In genomic region chr12:27766587-27766986, GRCh38 we compare ENCODE assay signal across 24 cellular contexts. TPM values are rescaled to one million over a fixed set of nuclear protein-coding genes. Genes with fewer than 3 reads are reported as not detected.
A peak's percentile ranks its signal among the peaks of the same experiment; 100 is the strongest.
DNase-seq lines count a peak whose midpoint lies in the region; ATAC-seq and TF ChIP-seq lines count a peak whose summit lies in the region.
"Had no signal": no experiment of that assay in that cellular context is flagged by ENCODE, and none has a peak within 500 bp of the region (broad histone marks: within the 10 kb centered on the region; RNA-seq: fewer than 3 reads in every experiment).

No MANE protein-coding gene starts in this region.

- TF ChIP-seq CTCF in IMR-90 (conservative IDR thresholded peaks at IDR 0.05; ENCODE audit: low read depth, low read length) (no peak), coronary artery (IDR thresholded peaks at IDR 0.05) (no peak)

- ATAC-seq in GM18909 (IDR thresholded peaks at IDR 0.05; ENCODE audit: poor library complexity, unreplicated experiment) (peak; percentile 57), HG02610 (IDR thresholded peaks at IDR 0.05; ENCODE audit: unreplicated experiment) (peak; percentile 67), IMR-90 (ENCODE audit: low read depth) (no peak), GM21737 (IDR thresholded peaks at IDR 0.05; ENCODE audit: unreplicated experiment) (no peak), HG02884 (IDR thresholded peaks at IDR 0.05; ENCODE audit: unreplicated experiment) (no peak)
- ATAC-seq: GM23338, HepG2 had no signal

- 93% methylated on average over 3 of the region's 3 CpGs; no CpG with 5 or more reads in 1 of the 2 experiments for WGBS in IMR-90 (ENCODE audit: extremely low coverage in 2 of 2, insufficient read length in 1 of 2), 2 experiments

- no peak overlapping the region for H2BK5ac ChIP-seq in IMR-90 (ENCODE audit: low read depth, low read length, poor library complexity, severe bottlenecking)

- no peaks in the 10 kb centered on the region for H4K20me1 ChIP-seq in IMR-90 (ENCODE audit: insufficient read depth, low read length)

- no peak overlapping the region for H3K4me2 ChIP-seq in IMR-90 (ENCODE audit: low read depth, low read length)
- H3K4me2 ChIP-seq: GM23338 had no signal

- CTCF ChIA-PET in IMR-90 (lab: Yijun Ruan, JAX), result no interaction called here

- no peak for TF ChIP-seq POLR2A in IMR-90 (IDR thresholded peaks at IDR 0.05; ENCODE audit: low read depth, low read length)

- no peaks in the 10 kb centered on the region for H3K27me3 ChIP-seq in IMR-90 (ENCODE audit: control insufficient read depth, insufficient read depth, low read length)
- H3K27me3 ChIP-seq: BE2C, SJCRH30 had no signal

- no peak overlapping the region for H4K91ac ChIP-seq in IMR-90 (ENCODE audit: insufficient read depth, low read depth, low read length)

- H4K5ac ChIP-seq in IMR-90 (ENCODE audit: low read depth, low read length), result no peak overlapping the region

- H2AK5ac ChIP-seq in IMR-90 (ENCODE audit: low read depth, low read length), result no peak overlapping the region

- no peak overlapping the region for H4K8ac ChIP-seq in IMR-90 (ENCODE audit: low read depth in 2 of 2, low read length in 2 of 2)

- no TSS peak for BruUV-seq in IMR-90 (replicated peaks; lab: Mats Ljungman, UMichigan)

- H3K4me3 ChIP-seq in IMR-90 (ENCODE audit: insufficient read depth, low read depth, low read length) (no peak overlapping the region), coronary artery (no peak overlapping the region)
- H3K4me3 ChIP-seq: GM23338, HAP-1, SJCRH30 had no signal

- H2BK20ac ChIP-seq in IMR-90 (ENCODE audit: low read depth, low read length), result no peak overlapping the region

- no peaks in the 10 kb centered on the region for H3K79me1 ChIP-seq in IMR-90 (ENCODE audit: low read depth in 1 of 2, low read length in 2 of 2)

- H3K56ac ChIP-seq in IMR-90 (ENCODE audit: extremely low read depth, insufficient read depth, low read length), result no peak overlapping the region

- H3K9me3 ChIP-seq in IMR-90 (ENCODE audit: control insufficient read depth, insufficient read depth, low read length), result no peaks in the 10 kb centered on the region
- H3K9me3 ChIP-seq: BE2C, HAP-1, SJCRH30 had no signal

- H2BK120ac ChIP-seq in IMR-90 (ENCODE audit: low read depth, low read length), result no peak overlapping the region

- H2BK15ac ChIP-seq in IMR-90 (ENCODE audit: low read depth, low read length), result no peak overlapping the region

- no peak for DNase-seq in IMR-90
- no peak for DNase-seq in NCI-H1436 treated with DMSO at 0.1 percent for 48 hours (lab: John Stamatoyannopoulos, UW)
- no peak for DNase-seq in coronary artery (ENCODE audit: low spot score)
- DNase-seq: BE2C, DMS53, GDM1, KBM-7, NCI-H1092, NCI-H1436, NCI-H2029, NCI-H345, NCI-H524 treated with DMSO at 0.1 percent for 48 hours, NCI-H82, OCI-M1, SJCRH30, T-helper 1 cell had no signal

- H3K14ac ChIP-seq in IMR-90 (replicated peaks; ENCODE audit: low read depth, low read length), result no peak overlapping the region

- no peak overlapping the region for H3K4ac ChIP-seq in IMR-90 (ENCODE audit: low read depth, low read length)

- intact Hi-C loops in IMR-90 (cut with micrococcal nuclease), result no loop called here

- in situ Hi-C loops in IMR-90 (cut with MboI; ENCODE audit: low sequenced_read_pairs), result no loop called here

- H2AK9ac ChIP-seq in IMR-90 (replicated peaks; ENCODE audit: low read depth, low read length, poor library complexity), result no peak overlapping the region

- H2AFZ ChIP-seq in IMR-90 (replicated peaks; ENCODE audit: low read length, poor library complexity), result no peak overlapping the region
- H2AFZ ChIP-seq: GM23338 had no signal

- H3K27ac ChIP-seq in IMR-90 (ENCODE audit: insufficient read depth, low read length), result no peak overlapping the region
- H3K27ac ChIP-seq in coronary artery, result no peak overlapping the region
- H3K27ac ChIP-seq: SJCRH30 had no signal

- H3K36me3 ChIP-seq in IMR-90 (ENCODE audit: control insufficient read depth, insufficient read depth, low read length), result no peaks in the 10 kb centered on the region
- H3K36me3 ChIP-seq: BE2C, HAP-1, SJCRH30 had no signal

- TF ChIP-seq RAD21 in IMR-90 (IDR thresholded peaks at IDR 0.05; ENCODE audit: low read length), result no peak

- peaks cover 2% of the 10 kb centered on the region; the same call in 1 of the 2 replicates for H3K4me1 ChIP-seq in IMR-90 (ENCODE audit: control insufficient read depth, insufficient read depth, low read length)
- H3K4me1 ChIP-seq: BE2C, HAP-1, SJCRH30 had no signal

- H3K9ac ChIP-seq in IMR-90 (ENCODE audit: low read depth, low read length), result no peak overlapping the region

- H3K23ac ChIP-seq in IMR-90 (ENCODE audit: low read depth, low read length), result 0 out of 2 replicates have a peak overlapping the region, but pooled peaks have one; percentile 37

- H3K18ac ChIP-seq in IMR-90 (ENCODE audit: low read depth, low read length), result no peak overlapping the region

- dilution Hi-C loops in IMR-90 (cut with HindIII; ENCODE audit: low sequenced_read_pairs, unreplicated experiment), result no loop called here

- POLR2A ChIA-PET in IMR-90 (lab: Charles Lee; ENCODE audit: unreplicated experiment), result no interaction called here

- no peaks in the 10 kb centered on the region for H3K9me1 ChIP-seq in IMR-90 (ENCODE audit: insufficient read depth, low read length)

TF ChIP-seq in IMR-90, 13 proteins besides CTCF, POLR2A, EP300 and RAD21:
- TF ChIP-seq RFX5 (IDR thresholded peaks at IDR 0.05; ENCODE audit: low read depth, low read length) (no peak), CEBPB (IDR thresholded peaks at IDR 0.05; ENCODE audit: low read depth, low read length) (no peak), FOS (IDR thresholded peaks at IDR 0.05; ENCODE audit: low read depth, low read length) (no peak), RCOR1 (IDR thresholded peaks at IDR 0.05; ENCODE audit: insufficient replicate concordance, low read length) (no peak), ELK1 (IDR thresholded peaks at IDR 0.05; ENCODE audit: borderline replicate concordance, low read depth, low read length) (no peak), MAZ (IDR thresholded peaks at IDR 0.05; ENCODE audit: borderline replicate concordance, low read depth, low read length) (no peak), MAFK (IDR thresholded peaks at IDR 0.05; ENCODE audit: low read depth, low read length) (no peak), MXI1 (IDR thresholded peaks at IDR 0.05; ENCODE audit: borderline replicate concordance, low read depth, low read length) (no peak), SMC3 (IDR thresholded peaks at IDR 0.05; ENCODE audit: low read depth, low read length) (no peak), CHD1 (IDR thresholded peaks at IDR 0.05; ENCODE audit: low read depth, low read length) (no peak), NFE2L2 (IDR thresholded peaks at IDR 0.05; ENCODE audit: low read depth, low read length) (no peak), BHLHE40 (IDR thresholded peaks at IDR 0.05; ENCODE audit: low read depth, low read length) (no peak)
- TF ChIP-seq, protein P1, sequence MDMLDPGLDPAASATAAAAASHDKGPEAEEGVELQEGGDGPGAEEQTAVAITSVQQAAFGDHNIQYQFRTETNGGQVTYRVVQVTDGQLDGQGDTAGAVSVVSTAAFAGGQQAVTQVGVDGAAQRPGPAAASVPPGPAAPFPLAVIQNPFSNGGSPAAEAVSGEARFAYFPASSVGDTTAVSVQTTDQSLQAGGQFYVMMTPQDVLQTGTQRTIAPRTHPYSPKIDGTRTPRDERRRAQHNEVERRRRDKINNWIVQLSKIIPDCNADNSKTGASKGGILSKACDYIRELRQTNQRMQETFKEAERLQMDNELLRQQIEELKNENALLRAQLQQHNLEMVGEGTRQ (IDR thresholded peaks at IDR 0.05; ENCODE audit: low read depth, low read length), result no peak

RNA-seq across cellular contexts. Expression of gene KLHL42, which starts 13.4 kb away (rescaled TPM):
- total RNA-seq in IMR-90 (2012; rRNA removed), result 28.3 and 33.1 TPM in 2 replicates
- 16.0 and 16.7 TPM in 2 replicates for polyA plus RNA-seq in IMR-90 (2012; rRNA removed)
- polyA plus RNA-seq in IMR-90 (2012; cell fraction: cytosol; rRNA removed), result 5.9 and 12.5 TPM in 2 replicates
- 40.8 and 46.2 TPM in 2 replicates for polyA plus RNA-seq in IMR-90 (2012; cell fraction: nucleus; rRNA removed; ENCODE audit: low replicate concordance)

RNA-seq across cellular contexts. Expression of gene MANSC4, which starts 13.4 kb away (rescaled TPM):
- not detected in 2 replicates for total RNA-seq in IMR-90 (2012; rRNA removed)
- not detected in 2 replicates for polyA plus RNA-seq in IMR-90 (2012; rRNA removed)
- not detected in 2 replicates for polyA plus RNA-seq in IMR-90 (2012; cell fraction: cytosol; rRNA removed)
- 0.08 TPM in 1 of 2 replicates, not detected in the other for polyA plus RNA-seq in IMR-90 (2012; cell fraction: nucleus; rRNA removed; ENCODE audit: low replicate concordance)
- total RNA-seq: A673, GM23338, HepG2, SJCRH30 had no signal
- polyA plus RNA-seq: GM23338, HepG2 had no signal

RNA-seq across cellular contexts. Expression of gene MRPS35, which starts 56.0 kb away (rescaled TPM):
- 27.4 and 46.9 TPM in 2 replicates for total RNA-seq in IMR-90 (2012; rRNA removed)
- 35.6 and 40.1 TPM in 2 replicates for polyA plus RNA-seq in IMR-90 (2012; rRNA removed)
- 8.1 and 11.7 TPM in 2 replicates for polyA plus RNA-seq in IMR-90 (2012; cell fraction: cytosol; rRNA removed)
- polyA plus RNA-seq in IMR-90 (2012; cell fraction: nucleus; rRNA removed; ENCODE audit: low replicate concordance), result 2.8 and 12.5 TPM in 2 replicates

Comparison
In these comparisons a context has a peak if more than half of its experiments do, and no peak if none do; other contexts are left out.
1. ATAC-seq: peak in GM18909 (single experiment) and HG02610 (single experiment); none in IMR-90 (single experiment), GM21737 (single experiment) and HG02884 (single experiment).